In genomic region chr2:20157606-20157970, GRCh38 we compare ENCODE assay signal across 34 cellular contexts.
DNase-seq lines count a peak whose midpoint lies in the region; ATAC-seq, FAIRE-seq and TF ChIP-seq lines count a peak whose summit lies in the region.
"Had no signal": no experiment of that assay in that cellular context is flagged by ENCODE, and none has a peak within 500 bp of the region (broad histone marks: within the 10 kb centered on the region; RNA-seq: fewer than 3 reads in every experiment).

No MANE protein-coding gene starts in this region.

- no peak for TF ChIP-seq CTCF in astrocyte (IDR thresholded peaks at IDR 0.05; ENCODE audit: insufficient read depth, low read depth, low read length)
- TF ChIP-seq CTCF in PC-9 (conservative IDR thresholded peaks at IDR 0.05): no peak
- no peak for TF ChIP-seq CTCF in SK-N-SH (IDR thresholded peaks at IDR 0.05)
- no peak for TF ChIP-seq CTCF in uterus (IDR thresholded peaks at IDR 0.05)

- WGBS in SK-N-SH (ENCODE audit: low lambda C conversion rate): 55% methylated on average over 2 of the region's 2 CpGs

- ATAC-seq in left colon: peak; percentile 15
- ATAC-seq: activated T-cell treated with anti-CD3 and anti-CD28 coated beads, Interleukin-2, amount 50 U/mL, for 72 hours; left lung; sciatic nerve; stimulated activated memory B cell treated with anti-CD40 and anti-IgM and Interleukin-4, amounts not matched to agents 10 μg/mL and 1 μg/mL and 100 μg/mL, for 72 hours had no signal

- H4K20me1 ChIP-seq in astrocyte (ENCODE audit: insufficient read depth, low read length): no peaks in the 10 kb centered on the region
- H4K20me1 ChIP-seq in PC-9 (ENCODE audit: insufficient read depth): no peaks in the 10 kb centered on the region
- H4K20me1 ChIP-seq in SK-N-SH (ENCODE audit: insufficient read depth): no peaks in the 10 kb centered on the region
- H4K20me1 ChIP-seq: BLaER1 treated with 17β-estradiol and CSF1 and Interleukin-3, amounts not matched to agents 10 nM and 100 nM had no signal

- H3K9me2 ChIP-seq in PC-9 (ENCODE audit: insufficient read depth): no peaks in the 10 kb centered on the region
- H3K9me2 ChIP-seq in SK-N-SH: no peaks in the 10 kb centered on the region

- H3K4me3 Mint-ChIP-seq in astrocyte (ENCODE audit: unreplicated experiment): no peak overlapping the region
- H3K4me3 Mint-ChIP-seq: activated B cell treated with CpG ODN at 0.5 μM for 24 hours; activated T-cell treated with anti-CD3 and anti-CD28 coated beads, Interleukin-2, amount 50 U/mL, for 72 hours; immature natural killer cell; stimulated activated memory B cell treated with anti-CD40 and anti-IgM and Interleukin-4, amounts not matched to agents 10 μg/mL and 1 μg/mL and 100 μg/mL, for 72 hours had no signal

- POLR2A ChIA-PET in PC-9 (lab: Charles Lee; ENCODE audit: unreplicated experiment) (interaction anchor here (0.7 kb wide), 1 partner anchor 126 kb away, joined by 3 read pairs; no protein-coding TSS in a partner anchor), SK-N-SH (lab: Yijun Ruan, JAX) (no interaction called here)

- FAIRE-seq in HTR-8/SVneo (lab: Jason Lieb, UNC) (peak; percentile 9), astrocyte (lab: Jason Lieb, UNC) (no peak)
- FAIRE-seq: bronchial epithelial cell, H1, RCC 7860 had no signal

- H3K36me3 ChIP-seq in astrocyte (ENCODE audit: insufficient read depth, low read length): no peaks in the 10 kb centered on the region
- H3K36me3 ChIP-seq in PC-9 (ENCODE audit: low read depth): no peaks in the 10 kb centered on the region
- no peaks in the 10 kb centered on the region for H3K36me3 ChIP-seq in SK-N-SH (replicated peaks in 1 of 2; ENCODE audit: control insufficient read depth in 1 of 2, insufficient read depth in 2 of 2, low read length in 1 of 2)
- no peaks in the 10 kb centered on the region for H3K36me3 ChIP-seq in uterus
- H3K36me3 ChIP-seq: adrenal gland; BLaER1 treated with 17β-estradiol and CSF1 and Interleukin-3, amounts not matched to agents 10 nM and 100 nM; colonic mucosa; left lung; neutrophil had no signal

- H2AFZ ChIP-seq in astrocyte (ENCODE audit: low read depth, low read length) (no peak overlapping the region), PC-9 (no peak overlapping the region), SK-N-SH (ENCODE audit: low read depth) (no peak overlapping the region)

- H3K27me3 Mint-ChIP-seq in astrocyte (ENCODE audit: low read depth, unreplicated experiment): no peaks in the 10 kb centered on the region

- TF ChIP-seq POLR2A in uterus (IDR thresholded peaks at IDR 0.05): no peak

- H3K4me3 ChIP-seq in astrocyte (ENCODE audit: insufficient read depth, low read depth, low read length): no peak overlapping the region
- no peak overlapping the region for H3K4me3 ChIP-seq in PC-9
- H3K4me3 ChIP-seq in SK-N-SH (ENCODE audit: low read depth in 2 of 2, low read length in 1 of 2): no peak overlapping the region
- H3K4me3 ChIP-seq in uterus: no peak overlapping the region
- H3K4me3 ChIP-seq: adrenal gland; BLaER1 treated with 17β-estradiol and CSF1 and Interleukin-3, amounts not matched to agents 10 nM and 100 nM; colonic mucosa; left lung had no signal

- no peak overlapping the region for H3K27ac Mint-ChIP-seq in astrocyte (ENCODE audit: unreplicated experiment)
- H3K27ac Mint-ChIP-seq: activated B cell treated with CpG ODN at 0.5 μM for 24 hours; activated T-cell treated with anti-CD3 and anti-CD28 coated beads, Interleukin-2, amount 50 U/mL, for 72 hours; immature natural killer cell; progenitor cell of endocrine pancreas; stimulated activated memory B cell treated with anti-CD40 and anti-IgM and Interleukin-4, amounts not matched to agents 10 μg/mL and 1 μg/mL and 100 μg/mL, for 72 hours had no signal

- intact Hi-C loops in left colon (cut with DNase I, micrococcal nuclease): no loop called here
- intact Hi-C loops in PC-9 (cut with micrococcal nuclease; ENCODE audit: unreplicated experiment): no loop called here
- intact Hi-C loops in uterus (cut with DNase I; ENCODE audit: low total_unique reads): no loop called here

- H3K79me2 ChIP-seq in astrocyte (ENCODE audit: insufficient read depth, low read length) (no peaks in the 10 kb centered on the region), PC-9 (ENCODE audit: low read depth) (no peaks in the 10 kb centered on the region), SK-N-SH (ENCODE audit: insufficient read depth) (no peaks in the 10 kb centered on the region)

- H3K4me2 ChIP-seq in astrocyte (ENCODE audit: low read length) (peak overlapping the region; percentile 24), PC-9 (no peak overlapping the region), SK-N-SH (no peak overlapping the region)
- H3K4me2 ChIP-seq: BLaER1 treated with 17β-estradiol and CSF1 and Interleukin-3, amounts not matched to agents 10 nM and 100 nM had no signal

- no peak overlapping the region for H3K27ac ChIP-seq in astrocyte (ENCODE audit: low read depth, low read length)
- H3K27ac ChIP-seq in PC-9: no peak overlapping the region
- H3K27ac ChIP-seq in SK-N-SH (ENCODE audit: low read depth in 2 of 2, low read length in 1 of 2): no peak overlapping the region
- no peak overlapping the region for H3K27ac ChIP-seq in uterus
- H3K27ac ChIP-seq: adrenal gland; BLaER1 treated with 17β-estradiol and CSF1 and Interleukin-3, amounts not matched to agents 10 nM and 100 nM; left lung; neutrophil had no signal

- H3K9me3 ChIP-seq in astrocyte (ENCODE audit: insufficient read depth, low read depth, low read length) (no peaks in the 10 kb centered on the region), PC-9 (ENCODE audit: insufficient read depth, low read depth) (no peaks in the 10 kb centered on the region), SK-N-SH (no peaks in the 10 kb centered on the region), uterus (no peaks in the 10 kb centered on the region)
- H3K9me3 ChIP-seq: adrenal gland, colonic mucosa, left lung, neutrophil had no signal

- H3K9ac ChIP-seq in astrocyte (ENCODE audit: low read length) (no peak overlapping the region), SK-N-SH (no peak overlapping the region)
- H3K9ac ChIP-seq: BLaER1 treated with 17β-estradiol and CSF1 and Interleukin-3, amounts not matched to agents 10 nM and 100 nM had no signal

- H3K4me1 Mint-ChIP-seq in astrocyte (ENCODE audit: low read depth, unreplicated experiment): peaks cover 7% of the 10 kb centered on the region
- H3K4me1 Mint-ChIP-seq: activated B cell treated with CpG ODN at 0.5 μM for 24 hours; immature natural killer cell; stimulated activated memory B cell treated with anti-CD40 and anti-IgM and Interleukin-4, amounts not matched to agents 10 μg/mL and 1 μg/mL and 100 μg/mL, for 72 hours had no signal

- CTCF ChIA-PET in PC-9 (lab: Charles Lee): no interaction called here
- CTCF ChIA-PET in SK-N-SH (lab: Yijun Ruan, JAX): interaction anchor here (0.6 to 1.7 kb wide), 3 partner anchors 22 to 68 kb away, joined by 3 to 4 read pairs (median 3); no protein-coding TSS in a partner anchor

- no TSS peak for BruUV-seq in PC-9 (replicated peaks; lab: Mats Ljungman, UMichigan)

- peaks cover 8% of the 10 kb centered on the region for H3K4me1 ChIP-seq in astrocyte (ENCODE audit: insufficient read depth, low read length)
- no peaks in the 10 kb centered on the region for H3K4me1 ChIP-seq in PC-9 (replicated peaks; ENCODE audit: insufficient read depth)
- H3K4me1 ChIP-seq in SK-N-SH (ENCODE audit: control insufficient read depth in 1 of 2, insufficient read depth in 2 of 2, low read depth in 1 of 2, low read length in 1 of 2): no peaks in the 10 kb centered on the region
- no peaks in the 10 kb centered on the region for H3K4me1 ChIP-seq in uterus
- H3K4me1 ChIP-seq: adrenal gland; BLaER1 treated with 17β-estradiol and CSF1 and Interleukin-3, amounts not matched to agents 10 nM and 100 nM; left lung had no signal

- H3K36me3 Mint-ChIP-seq in astrocyte (ENCODE audit: low read depth, unreplicated experiment): no peaks in the 10 kb centered on the region
- H3K36me3 Mint-ChIP-seq: immature natural killer cell; stimulated activated memory B cell treated with anti-CD40 and anti-IgM and Interleukin-4, amounts not matched to agents 10 μg/mL and 1 μg/mL and 100 μg/mL, for 72 hours had no signal

- DNase-seq in ELR (ENCODE audit: low read depth): peak; percentile 36
- DNase-seq in HTR-8/SVneo (ENCODE audit: insufficient read length, low spot score): no peak
- peak; percentile 25 for DNase-seq in astrocyte (ENCODE audit: low read depth)
- no peak for DNase-seq in left colon
- DNase-seq in PC-9: no peak
- DNase-seq in RPMI8226: no peak
- DNase-seq in SK-N-SH: no peak
- DNase-seq in uterus: no peak
- DNase-seq: activated B cell treated with CpG ODN at 0.5 μM for 24 hours; activated CD4-positive, alpha-beta T cell treated with anti-CD3 and anti-CD28 coated beads, Interleukin-2, amount 50 U/mL, for 1 hour; activated naive CD4-positive, alpha-beta T cell; activated T-cell treated with anti-CD3 and anti-CD28 coated beads, Interleukin-2, amount 50 U/mL, for 72 hours; effector memory CD4-positive, alpha-beta T cell; foreskin melanocyte; hippocampal formation; immature natural killer cell; KBM-7; left lung; mesendoderm; NCI-H1694; NCI-H2171 treated with DMSO at 0.1 percent for 48 hours; NCI-H524; stimulated activated CD4-positive, alpha-beta T cell treated with anti-CD3 and anti-CD28 coated beads, Interleukin-4, amount 100 ng/mL, for 4 hours; substantia nigra had no signal

- H3K9me3 Mint-ChIP-seq in astrocyte (ENCODE audit: unreplicated experiment): peaks cover 10% of the 10 kb centered on the region
- H3K9me3 Mint-ChIP-seq: activated B cell treated with CpG ODN at 0.5 μM for 24 hours; activated T-cell treated with anti-CD3 and anti-CD28 coated beads, Interleukin-2, amount 50 U/mL, for 72 hours; immature natural killer cell had no signal

- no peaks in the 10 kb centered on the region for H3K27me3 ChIP-seq in astrocyte (ENCODE audit: insufficient read depth, low read length)
- H3K27me3 ChIP-seq in PC-9 (ENCODE audit: insufficient read depth, low read depth): no peaks in the 10 kb centered on the region
- no peaks in the 10 kb centered on the region for H3K27me3 ChIP-seq in SK-N-SH (ENCODE audit: insufficient read depth)
- peaks cover 0 to 5% of the 10 kb centered on the region in 2 donors for H3K27me3 ChIP-seq in uterus
- H3K27me3 ChIP-seq: adrenal gland; BLaER1 treated with 17β-estradiol and CSF1 and Interleukin-3, amounts not matched to agents 10 nM and 100 nM; colonic mucosa; left lung had no signal

- no peak for TF ChIP-seq RAD21 in SK-N-SH (IDR thresholded peaks at IDR 0.05; ENCODE audit: low read length)

- H3F3A ChIP-seq in PC-9 (ENCODE audit: insufficient read depth, low read depth) (no peaks in the 10 kb centered on the region), SK-N-SH (replicated peaks; ENCODE audit: insufficient read depth) (no peaks in the 10 kb centered on the region)

- TF ChIP-seq EP300 in SK-N-SH (IDR thresholded peaks at IDR 0.05; ENCODE audit: borderline replicate concordance in 1 of 2, low read depth in 1 of 2, low read length in 1 of 2): no peak

TF ChIP-seq in SK-N-SH, 30 proteins besides CTCF, POLR2A, EP300 and RAD21 (continues in another document):
- no peak for TF ChIP-seq FOXJ3 (CRISPR knock-in tag; IDR thresholded peaks at IDR 0.05)
- no peak for TF ChIP-seq MAX (IDR thresholded peaks at IDR 0.05; ENCODE audit: low read depth)

Comparison
In these comparisons a context has a peak if more than half of its experiments do, and no peak if none do; other contexts are left out.
1. DNase-seq: peak in ELR (single experiment) and astrocyte (single experiment); none in HTR-8/SVneo (single experiment), left colon (0 of 2), PC-9 (0 of 2), RPMI8226 (single experiment), SK-N-SH (single experiment) and uterus (0 of 2).